Comparison of ENCODE assay signal across 4 cellular contexts in genomic region chr1:16868787-16869186, GRCh38. TPM values are rescaled to one million over a fixed set of nuclear protein-coding genes. Genes with fewer than 3 reads are reported as not detected.
"Had no signal": no experiment of that assay in that cellular context is flagged by ENCODE, and none has a peak within 500 bp of the region (broad histone marks: within the 10 kb centered on the region; RNA-seq: fewer than 3 reads in every experiment).

No MANE protein-coding gene starts in this region.

RNA-seq across cellular contexts. Expression of gene RNU1-2, which starts 27.0 kb away (rescaled TPM):
- polyA plus RNA-seq: adipose tissue, adrenal gland, aorta, cardiac muscle cell had no signal
